ENCODE assay signal across 22 cellular contexts in genomic region chr11:18780896-18781295, GRCh38. TPM values are rescaled to one million over a fixed set of nuclear protein-coding genes. Genes with fewer than 3 reads are reported as not detected.
A peak's percentile ranks its signal among the peaks of the same experiment; 100 is the strongest.
DNase-seq lines count a peak whose midpoint lies in the region; ATAC-seq, FAIRE-seq and TF ChIP-seq lines count a peak whose summit lies in the region.
"Had no signal": no experiment of that assay in that cellular context is flagged by ENCODE, and none has a peak within 500 bp of the region (broad histone marks: within the 10 kb centered on the region; RNA-seq: fewer than 3 reads in every experiment).

No MANE protein-coding gene starts in this region.

- no peaks in the 10 kb centered on the region for H3K9me3 ChIP-seq in left ventricle myocardium inferior (replicated peaks)
- no peaks in the 10 kb centered on the region for H3K9me3 ChIP-seq in right cardiac atrium (ENCODE audit: control insufficient read depth, low read length)
- H3K9me3 ChIP-seq: BE2C had no signal

- H3K36me3 ChIP-seq in left ventricle myocardium inferior (no peaks in the 10 kb centered on the region), bronchial epithelial cell (ENCODE audit: control insufficient read depth, insufficient read depth, low read length) (no peaks in the 10 kb centered on the region), mesendoderm (ENCODE audit: control insufficient read depth, insufficient read depth, low read length) (no peaks in the 10 kb centered on the region)
- H3K36me3 ChIP-seq: BE2C had no signal

- H2BK5ac ChIP-seq in mesendoderm (ENCODE audit: low read length), result no peak overlapping the region

- no peak overlapping the region for H3K18ac ChIP-seq in mesendoderm (ENCODE audit: low read length)

- H3K27me3 ChIP-seq in left ventricle myocardium inferior (ENCODE audit: low read depth) (peaks cover 19% of the 10 kb centered on the region), right cardiac atrium (ENCODE audit: control insufficient read depth, insufficient read depth) (no peaks in the 10 kb centered on the region), bronchial epithelial cell (ENCODE audit: control insufficient read depth, insufficient read depth, low read length) (no peaks in the 10 kb centered on the region), mesendoderm (ENCODE audit: insufficient read depth, low read length, poor library complexity) (no peaks in the 10 kb centered on the region)
- H3K27me3 ChIP-seq: BE2C had no signal

- no peak overlapping the region for H3K4me2 ChIP-seq in mesendoderm (ENCODE audit: low read length)

- H3K79me1 ChIP-seq in mesendoderm (ENCODE audit: low read length), result no peaks in the 10 kb centered on the region

- H3K27me3 Mint-ChIP-seq in progenitor cell of endocrine pancreas, result no peaks in the 10 kb centered on the region
- H3K27me3 Mint-ChIP-seq: CD4-positive, CD25-positive, alpha-beta regulatory T cell had no signal

- no peak overlapping the region for H2BK15ac ChIP-seq in mesendoderm (replicated peaks; ENCODE audit: low read depth)

- no peaks in the 10 kb centered on the region for H3K9me3 Mint-ChIP-seq in progenitor cell of endocrine pancreas (ENCODE audit: low read depth)
- H3K9me3 Mint-ChIP-seq: CD8-positive, alpha-beta memory T cell; H9 had no signal

- DNase-seq in left ventricle myocardium inferior (no peak), right cardiac atrium (no peak), bronchial epithelial cell (ENCODE audit: low read depth) (no peak), progenitor cell of endocrine pancreas (ENCODE audit: low spot score, unreplicated experiment) (no peak), mesendoderm (no peak), NCI-H1694 (lab: John Stamatoyannopoulos, UW) (no peak)
- DNase-seq: ACHN; BE2C; C1 segment of cervical spinal cord; CD4-positive, CD25-positive, alpha-beta regulatory T cell; CD8-positive, alpha-beta memory T cell; COR-L47; DMS 273 treated with DMSO at 0.1 percent for 48 hours; DMS53; DND-41; EL; H9 had no signal

- no peak for ATAC-seq in right cardiac atrium
- ATAC-seq: GM12878 had no signal

- no peak overlapping the region for H3K4me3 Mint-ChIP-seq in progenitor cell of endocrine pancreas (ENCODE audit: low read depth)
- H3K4me3 Mint-ChIP-seq: CD4-positive, CD25-positive, alpha-beta regulatory T cell; CD8-positive, alpha-beta memory T cell; H9 had no signal

- H3K4me1 ChIP-seq in left ventricle myocardium inferior (no peaks in the 10 kb centered on the region), right cardiac atrium (ENCODE audit: control insufficient read depth, insufficient read depth, low read length) (no peaks in the 10 kb centered on the region), mesendoderm (ENCODE audit: control insufficient read depth, low read depth, low read length) (no peaks in the 10 kb centered on the region)
- H3K4me1 ChIP-seq: BE2C had no signal

- FAIRE-seq in bronchial epithelial cell (lab: Jason Lieb, UNC), result peak; percentile 36
- FAIRE-seq: GM12878, GM19239, H1 had no signal

- no peak for TF ChIP-seq CTCF in left ventricle myocardium inferior (IDR thresholded peaks at IDR 0.05; ENCODE audit: borderline replicate concordance)
- TF ChIP-seq CTCF in bronchial epithelial cell (IDR thresholded peaks at IDR 0.05; ENCODE audit: insufficient read depth, low read length, severe bottlenecking), result no peak
- TF ChIP-seq CTCF in progenitor cell of endocrine pancreas (IDR thresholded peaks at IDR 0.05; ENCODE audit: unreplicated experiment), result no peak

- no peak overlapping the region for H2BK120ac ChIP-seq in mesendoderm (ENCODE audit: low read depth, low read length)

- H3K56ac ChIP-seq in mesendoderm (ENCODE audit: low read length), result no peak overlapping the region

- H3K23ac ChIP-seq in mesendoderm (ENCODE audit: low read length), result no peak overlapping the region

- 86% methylated on average over 6 of the region's 6 CpGs for WGBS in right cardiac atrium
- no CpG with 5 or more reads among the region's 6 CpGs for WGBS in mesendoderm (ENCODE audit: extremely low coverage, insufficient coverage, low lambda C conversion rate)

- no peak overlapping the region for H3K9ac ChIP-seq in mesendoderm (ENCODE audit: low read length)

- no peak overlapping the region for H3K4ac ChIP-seq in mesendoderm (ENCODE audit: low read depth, low read length)

- H3K4me3 ChIP-seq in left ventricle myocardium inferior (no peak overlapping the region), right cardiac atrium (ENCODE audit: low read length) (no peak overlapping the region), bronchial epithelial cell (ENCODE audit: low read depth, low read length) (no peak overlapping the region), mesendoderm (ENCODE audit: low read length) (no peak overlapping the region)
- H3K4me3 ChIP-seq: GM12878 had no signal

- H3K27ac ChIP-seq in left ventricle myocardium inferior (replicated peaks), result peak overlapping the region; percentile 38
- H3K27ac ChIP-seq in right cardiac atrium (ENCODE audit: low read length), result no peak overlapping the region
- no peak overlapping the region for H3K27ac ChIP-seq in mesendoderm (ENCODE audit: low read depth, low read length)

- H3K36me3 Mint-ChIP-seq in progenitor cell of endocrine pancreas (ENCODE audit: insufficient read depth), result no peaks in the 10 kb centered on the region
- H3K36me3 Mint-ChIP-seq: CD4-positive, CD25-positive, alpha-beta regulatory T cell; CD8-positive, alpha-beta memory T cell had no signal

- no peaks in the 10 kb centered on the region for H3K79me2 ChIP-seq in mesendoderm (ENCODE audit: control insufficient read depth, insufficient read depth, low read length)

- no peak overlapping the region for H2AK5ac ChIP-seq in mesendoderm (ENCODE audit: low read length)

- no peak overlapping the region for H4K5ac ChIP-seq in mesendoderm (ENCODE audit: low read length)

- H3K27ac Mint-ChIP-seq in progenitor cell of endocrine pancreas, result peak overlapping the region; percentile 68
- H3K27ac Mint-ChIP-seq: CD4-positive, CD25-positive, alpha-beta regulatory T cell; H9 had no signal

- H3K4me1 Mint-ChIP-seq in progenitor cell of endocrine pancreas (ENCODE audit: low read depth), result peaks cover 5% of the 10 kb centered on the region

- no peak overlapping the region for H4K8ac ChIP-seq in mesendoderm (ENCODE audit: low read depth, low read length)

- intact Hi-C loops in left ventricle myocardium inferior (cut with micrococcal nuclease), result no loop called here
- intact Hi-C loops in right cardiac atrium (cut with DNase I), result no loop called here

RNA-seq across cellular contexts. Expression of gene PTPN5, which starts 10.7 kb away (rescaled TPM):
- 0.47 TPM for total RNA-seq in left ventricle myocardium inferior
- 1 to 10 TPM in 2 of 4 donors, under 1 TPM in 1, not detected in 1; 0.74 to 1.9 (median 1.3) TPM for total RNA-seq in right cardiac atrium
- 2.0 TPM for polyA plus RNA-seq in right cardiac atrium
- not detected in 2 replicates for total RNA-seq in bronchial epithelial cell
- 11.3 and 12.6 TPM in 2 replicates for total RNA-seq in progenitor cell of endocrine pancreas
- polyA plus RNA-seq in mesendoderm (2013, experiment 1 of 2), result 0.48 TPM
- polyA plus RNA-seq in mesendoderm (2013, experiment 2 of 2), result 0.63 TPM
- total RNA-seq: A172; CD4-positive, CD25-positive, alpha-beta regulatory T cell; CD8-positive, alpha-beta memory T cell; G401; GM12878 had no signal
- polyA plus RNA-seq: CD4-positive, CD25-positive, alpha-beta regulatory T cell; CD8-positive, alpha-beta memory T cell had no signal

RNA-seq across cellular contexts. Expression of gene IGSF22, which starts 54.9 kb away (rescaled TPM):
- 0.49 TPM for total RNA-seq in left ventricle myocardium inferior
- total RNA-seq in right cardiac atrium, result 1 to 10 TPM; 1.0 to 1.3 (median 1.1) TPM
- 0.66 TPM for polyA plus RNA-seq in right cardiac atrium
- under 0.01 and 1.4 TPM in 2 replicates for total RNA-seq in bronchial epithelial cell
- 0.44 and 1.3 TPM in 2 replicates for total RNA-seq in progenitor cell of endocrine pancreas
- polyA plus RNA-seq in mesendoderm (2013, experiment 1 of 2), result 0.07 TPM
- 0.07 TPM for polyA plus RNA-seq in mesendoderm (2013, experiment 2 of 2)
- total RNA-seq: A172, G401, GM12878, H1 had no signal
